In genomic region chr14:96960598-96961116, GRCh38 we compare ENCODE assay signal across 27 cellular contexts.
DNase-seq lines count a peak whose midpoint lies in the region; ATAC-seq and TF ChIP-seq lines count a peak whose summit lies in the region.
"Had no signal": no experiment of that assay in that cellular context is flagged by ENCODE, and none has a peak within 500 bp of the region (broad histone marks: within the 10 kb centered on the region; RNA-seq: fewer than 3 reads in every experiment).

No MANE protein-coding gene starts in this region.

- CTCF ChIA-PET in activated CD4-positive, alpha-beta T cell treated with anti-CD3 and anti-CD28 coated beads, Interleukin-2, amount 10 ng/mL, durations not matched to agents 7 days and 5 days (lab: Charles Lee), result no interaction called here

- TF ChIP-seq CTCF in glutamatergic neuron (IDR thresholded peaks at IDR 0.05; ENCODE audit: partially characterized antibody, unreplicated experiment), result no peak

- H3K9me3 Mint-ChIP-seq in activated CD4-positive, alpha-beta T cell treated with anti-CD3 and anti-CD28 coated beads, Interleukin-2, amount 10 ng/mL, durations not matched to agents 7 days and 5 days, result peaks cover 26% of the 10 kb centered on the region
- peaks cover 11% of the 10 kb centered on the region for H3K9me3 Mint-ChIP-seq in central memory CD8-positive, alpha-beta T cell
- peaks cover 2% of the 10 kb centered on the region for H3K9me3 Mint-ChIP-seq in glutamatergic neuron (ENCODE audit: unreplicated experiment)

- H3K36me3 Mint-ChIP-seq in activated CD4-positive, alpha-beta T cell treated with anti-CD3 and anti-CD28 coated beads, Interleukin-2, amount 10 ng/mL, durations not matched to agents 7 days and 5 days (ENCODE audit: low read depth), result peaks cover 36% of the 10 kb centered on the region
- H3K36me3 Mint-ChIP-seq in central memory CD8-positive, alpha-beta T cell (ENCODE audit: insufficient read depth), result peaks cover 2% of the 10 kb centered on the region
- H3K36me3 Mint-ChIP-seq in glutamatergic neuron (ENCODE audit: unreplicated experiment), result peaks cover 4% of the 10 kb centered on the region

- DNase-seq in activated CD4-positive, alpha-beta T cell treated with anti-CD3 and anti-CD28 coated beads, Interleukin-2, amount 10 ng/mL, durations not matched to agents 7 days and 5 days, result no peak
- no peak for DNase-seq in activated CD4-positive, alpha-beta T cell treated with anti-CD3 and anti-CD28 coated beads for 4 hours
- DNase-seq in NOMO-1 (lab: John Stamatoyannopoulos, UW; ENCODE audit: unreplicated experiment in 2 of 2) (peak; percentile 38 to 51), NCI-H1105 (lab: John Stamatoyannopoulos, UW) (no peak), glutamatergic neuron (no peak)
- no peak for DNase-seq in central memory CD8-positive, alpha-beta T cell (ENCODE audit: low spot score in 2 of 2)
- DNase-seq: activated CD4-positive, alpha-beta T cell treated with anti-CD3 and anti-CD28 coated beads, Interleukin-2, amount 10 ng/mL, durations not matched to agents 24 days and 14 days; activated gamma-delta T cell; activated T-cell treated with anti-CD3 and anti-CD28 coated beads, Interleukin-2, amount 50 U/mL, for 24 hours; cortex of kidney; erythroblast; H9; IMR-90; mesenchymal stem cell; NCI-H1105 treated with DMSO at 0.1 percent for 48 hours; NCI-H2029; NCI-H526; NK-92 treated with Interleukin-12 subunit alpha and Interleukin-12 subunit beta, amount 100 ng/mL, for 24 hours; retina; SIG-M5; stimulated activated naive CD4-positive, alpha-beta T cell; upper lobe of left lung; WERI-Rb-1 had no signal

- peaks cover 22% of the 10 kb centered on the region for H3K4me1 Mint-ChIP-seq in activated CD4-positive, alpha-beta T cell treated with anti-CD3 and anti-CD28 coated beads, Interleukin-2, amount 10 ng/mL, durations not matched to agents 7 days and 5 days
- H3K4me1 Mint-ChIP-seq in central memory CD8-positive, alpha-beta T cell, result peaks cover 33% of the 10 kb centered on the region
- H3K4me1 Mint-ChIP-seq in glutamatergic neuron (ENCODE audit: low read depth, unreplicated experiment), result no peaks in the 10 kb centered on the region
- H3K4me1 Mint-ChIP-seq: neural progenitor cell had no signal

- POLR2A ChIA-PET in activated CD4-positive, alpha-beta T cell treated with anti-CD3 and anti-CD28 coated beads, Interleukin-2, amount 10 ng/mL, durations not matched to agents 7 days and 5 days (lab: Charles Lee), result no interaction called here

- peak overlapping the region; percentile 73 for H3K27ac Mint-ChIP-seq in activated CD4-positive, alpha-beta T cell treated with anti-CD3 and anti-CD28 coated beads, Interleukin-2, amount 10 ng/mL, durations not matched to agents 7 days and 5 days
- no peak overlapping the region for H3K27ac Mint-ChIP-seq in central memory CD8-positive, alpha-beta T cell (ENCODE audit: low read depth)
- H3K27ac Mint-ChIP-seq in glutamatergic neuron (ENCODE audit: unreplicated experiment), result no peak overlapping the region
- H3K27ac Mint-ChIP-seq: activated CD4-positive, alpha-beta T cell treated with anti-CD3 and anti-CD28 coated beads, Interleukin-2, amount 10 ng/mL, durations not matched to agents 24 days and 14 days; neural progenitor cell had no signal

- H3K4me3 Mint-ChIP-seq in activated CD4-positive, alpha-beta T cell treated with anti-CD3 and anti-CD28 coated beads, Interleukin-2, amount 10 ng/mL, durations not matched to agents 7 days and 5 days, result no peak overlapping the region
- H3K4me3 Mint-ChIP-seq in central memory CD8-positive, alpha-beta T cell, result peak overlapping the region; percentile 26
- no peak overlapping the region for H3K4me3 Mint-ChIP-seq in glutamatergic neuron (ENCODE audit: unreplicated experiment)
- H3K4me3 Mint-ChIP-seq: activated CD4-positive, alpha-beta T cell treated with anti-CD3 and anti-CD28 coated beads, Interleukin-2, amount 10 ng/mL, durations not matched to agents 24 days and 14 days; activated T-cell treated with anti-CD3 and anti-CD28 coated beads, Interleukin-2, amount 50 U/mL, for 24 hours; H9; neural progenitor cell; T-helper 2 cell treated with Interferon-gamma antibody and Interleukin-4, amounts not matched to agents 5 μg/mL and 100 μg/mL, for 36 hours had no signal

- ATAC-seq in central memory CD8-positive, alpha-beta T cell (replicated peaks; ENCODE audit: extremely low read depth, poor library complexity, severe bottlenecking), result no peak
- ATAC-seq in HG02870 (IDR thresholded peaks at IDR 0.05; ENCODE audit: unreplicated experiment) (no peak), HG03460 (IDR thresholded peaks at IDR 0.05; ENCODE audit: unreplicated experiment) (no peak)

- H3K27me3 Mint-ChIP-seq in activated CD4-positive, alpha-beta T cell treated with anti-CD3 and anti-CD28 coated beads, Interleukin-2, amount 10 ng/mL, durations not matched to agents 7 days and 5 days, result no peaks in the 10 kb centered on the region
- no peaks in the 10 kb centered on the region for H3K27me3 Mint-ChIP-seq in central memory CD8-positive, alpha-beta T cell
- peaks cover 3% of the 10 kb centered on the region for H3K27me3 Mint-ChIP-seq in glutamatergic neuron (ENCODE audit: unreplicated experiment)
- H3K27me3 Mint-ChIP-seq: activated CD4-positive, alpha-beta T cell treated with anti-CD3 and anti-CD28 coated beads, Interleukin-2, amount 10 ng/mL, durations not matched to agents 24 days and 14 days; activated T-cell treated with anti-CD3 and anti-CD28 coated beads, Interleukin-2, amount 50 U/mL, for 24 hours had no signal

Comparison
In these comparisons a context has a peak if more than half of its experiments do, and no peak if none do; other contexts are left out.
1. DNase-seq: peak in NOMO-1 (2 of 2); none in activated CD4-positive, alpha-beta T cell treated with anti-CD3 and anti-CD28 coated beads, Interleukin-2, amount 10 ng/mL, durations not matched to agents 7 days and 5 days (single experiment), activated CD4-positive, alpha-beta T cell treated with anti-CD3 and anti-CD28 coated beads for 4 hours (0 of 2), central memory CD8-positive, alpha-beta T cell (0 of 2), NCI-H1105 (single experiment) and glutamatergic neuron (single experiment).